ENCODE assay signal across 10 cellular contexts in genomic region chr6:36580184-36580526, GRCh38. TPM values are rescaled to one million over a fixed set of nuclear protein-coding genes. Genes with fewer than 3 reads are reported as not detected.
DNase-seq lines count a peak whose midpoint lies in the region; ATAC-seq, FAIRE-seq and TF ChIP-seq lines count a peak whose summit lies in the region.
"Had no signal": no experiment of that assay in that cellular context is flagged by ENCODE, and none has a peak within 500 bp of the region (broad histone marks: within the 10 kb centered on the region; RNA-seq: fewer than 3 reads in every experiment).

No MANE protein-coding gene starts in this region.

- no peak overlapping the region for H4K8ac ChIP-seq in H9 (replicated peaks; ENCODE audit: insufficient read length, low read depth, low read length)

- H3K4me1 ChIP-seq in H9 (ENCODE audit: insufficient read depth, low read length), result no peaks in the 10 kb centered on the region
- peaks cover 28% of the 10 kb centered on the region for H3K4me1 ChIP-seq in SJCRH30
- peaks cover 21% of the 10 kb centered on the region for H3K4me1 ChIP-seq in keratinocyte (ENCODE audit: control insufficient read depth, extremely low read depth, insufficient read depth, low read length)
- peaks cover 43% of the 10 kb centered on the region for H3K4me1 ChIP-seq in skeletal muscle satellite cell (ENCODE audit: control insufficient read depth, insufficient read depth, low read length)
- H3K4me1 ChIP-seq in foreskin keratinocyte, result peaks cover 12% of the 10 kb centered on the region

- H3K9me1 ChIP-seq in keratinocyte (ENCODE audit: control insufficient read depth, extremely low read depth, insufficient read depth, low read length), result no peaks in the 10 kb centered on the region

- H3K23me2 ChIP-seq in H9 (ENCODE audit: insufficient read length, low read depth, low read length, poor library complexity, severe bottlenecking), result no peaks in the 10 kb centered on the region

- H3K4me1 Mint-ChIP-seq in H9, result peaks cover 6 to 8% of the 10 kb centered on the region in 2 experiments
- peaks cover 8% of the 10 kb centered on the region for H3K4me1 Mint-ChIP-seq in activated naive CD4-positive, alpha-beta T cell treated with anti-CD3 and anti-CD28 coated beads for 36 hours (ENCODE audit: low read depth)

- no peaks in the 10 kb centered on the region for H3K9me3 Mint-ChIP-seq in H9
- H3K9me3 Mint-ChIP-seq in activated naive CD4-positive, alpha-beta T cell treated with anti-CD3 and anti-CD28 coated beads for 36 hours, result no peaks in the 10 kb centered on the region

- no peak overlapping the region for H2BK15ac ChIP-seq in H9 (ENCODE audit: low read depth, low read length)

- no CpG with 5 or more reads among the region's 8 CpGs for WGBS in H9 (ENCODE audit: extremely low coverage, insufficient read length, low lambda C conversion rate)

- H3K36me3 Mint-ChIP-seq in H9 (ENCODE audit: insufficient read depth in 1 of 3, low read depth in 3 of 3), result no peaks in the 10 kb centered on the region
- no peaks in the 10 kb centered on the region for H3K36me3 Mint-ChIP-seq in activated naive CD4-positive, alpha-beta T cell treated with anti-CD3 and anti-CD28 coated beads for 36 hours (ENCODE audit: low read depth)

- TF ChIP-seq CTCF in H9 (conservative IDR thresholded peaks at IDR 0.05), result no peak
- TF ChIP-seq CTCF in keratinocyte (optimal IDR thresholded peaks at IDR 0.05 in 1 of 3, IDR thresholded peaks at IDR 0.05 in 1 of 3, conservative IDR thresholded peaks at IDR 0.05 in 1 of 3; ENCODE audit: extremely low read depth in 1 of 3, insufficient read depth in 2 of 3, low read length in 3 of 3), result no peak
- TF ChIP-seq CTCF in foreskin keratinocyte (conservative IDR thresholded peaks at IDR 0.05), result no peak
- no peak for TF ChIP-seq CTCF in GM10248 (IDR thresholded peaks at IDR 0.05; ENCODE audit: control extremely low read depth, extremely low read depth, low read depth, missing control alignments)

- H3K27ac ChIP-seq in H9 (ENCODE audit: insufficient read length, low read depth, low read length) (no peak overlapping the region), SJCRH30 (peak overlapping the region; percentile 86), keratinocyte (ENCODE audit: control insufficient read depth, insufficient read depth, low read length) (no peak overlapping the region), foreskin keratinocyte (no peak overlapping the region)

- no peak overlapping the region for H2BK120ac ChIP-seq in H9 (ENCODE audit: low read depth, low read length, poor library complexity, severe bottlenecking)

- no peak for DNase-seq in H9
- no peak for DNase-seq in SJCRH30
- no peak for DNase-seq in keratinocyte (ENCODE audit: low read depth, low spot score)
- DNase-seq in activated naive CD4-positive, alpha-beta T cell treated with anti-CD3 and anti-CD28 coated beads for 36 hours, result no peak
- DNase-seq in foreskin keratinocyte, result no peak
- no peak for DNase-seq in kidney glomerular epithelial cell (lab: John Stamatoyannopoulos, UW)
- no peak for DNase-seq in GM10248 (ENCODE audit: extremely low spot score)
- DNase-seq: activated CD8-positive, alpha-beta T cell treated with anti-CD3 and anti-CD28 coated beads, Interleukin-2, amount 10 ng/mL, durations not matched to agents 7 days and 5 days; activated naive CD4-positive, alpha-beta T cell treated with anti-CD3 and anti-CD28 coated beads, Interleukin-2, amount 50 U/mL, for 16 hours had no signal

- no peak overlapping the region for H2BK5ac ChIP-seq in H9 (ENCODE audit: insufficient read length, low read length)

- peak overlapping the region; percentile 72 for H2AFZ ChIP-seq in H9 (ENCODE audit: low read length)
- H2AFZ ChIP-seq in keratinocyte (ENCODE audit: control insufficient read depth, low read length), result peak overlapping the region; percentile 82

- H2BK20ac ChIP-seq in H9 (ENCODE audit: low read depth, low read length, poor library complexity, severe bottlenecking), result no peak overlapping the region

- no peaks in the 10 kb centered on the region for H3K27me3 ChIP-seq in H9 (ENCODE audit: insufficient read depth, low read length)
- no peaks in the 10 kb centered on the region for H3K27me3 ChIP-seq in SJCRH30
- H3K27me3 ChIP-seq in keratinocyte (ENCODE audit: control insufficient read depth, extremely low read depth, insufficient read depth, low read length), result no peaks in the 10 kb centered on the region
- H3K27me3 ChIP-seq in skeletal muscle satellite cell (ENCODE audit: control insufficient read depth, insufficient read depth, low read length), result no peaks in the 10 kb centered on the region
- H3K27me3 ChIP-seq in foreskin keratinocyte, result no peaks in the 10 kb centered on the region

- H3K4me3 Mint-ChIP-seq in H9, result no peak overlapping the region
- no peak overlapping the region for H3K4me3 Mint-ChIP-seq in activated naive CD4-positive, alpha-beta T cell treated with anti-CD3 and anti-CD28 coated beads for 36 hours
- H3K4me3 Mint-ChIP-seq: activated CD8-positive, alpha-beta T cell treated with anti-CD3 and anti-CD28 coated beads, Interleukin-2, amount 10 ng/mL, durations not matched to agents 7 days and 5 days had no signal

- H4K20me1 ChIP-seq in H9 (ENCODE audit: control insufficient read depth, insufficient read depth, insufficient read length) (no peaks in the 10 kb centered on the region), keratinocyte (ENCODE audit: control insufficient read depth, extremely low read depth, insufficient read depth, low read length) (no peaks in the 10 kb centered on the region)

- peak overlapping the region; percentile 82; the same call in 1 of the 2 replicates for H3K14ac ChIP-seq in H9 (ENCODE audit: insufficient read depth, low read length)

- peak overlapping the region in 2 of 3 experiments; percentile 31 to 89; a peak in 2 of 7 replicates for H3K27ac Mint-ChIP-seq in H9
- H3K27ac Mint-ChIP-seq in activated naive CD4-positive, alpha-beta T cell treated with anti-CD3 and anti-CD28 coated beads for 36 hours, result no peak overlapping the region
- H3K27ac Mint-ChIP-seq: activated CD8-positive, alpha-beta T cell treated with anti-CD3 and anti-CD28 coated beads, Interleukin-2, amount 10 ng/mL, durations not matched to agents 7 days and 5 days had no signal

- no peak overlapping the region for H3K9ac ChIP-seq in H9 (ENCODE audit: extremely low read depth, insufficient read length, low read length)
- peak overlapping the region; percentile 10 for H3K9ac ChIP-seq in keratinocyte (ENCODE audit: control insufficient read depth, extremely low read depth, insufficient read depth, low read length)
- H3K9ac ChIP-seq in skeletal muscle satellite cell (ENCODE audit: low read depth, low read length), result peak overlapping the region; percentile 0

- no peak overlapping the region for H3K56ac ChIP-seq in H9 (ENCODE audit: insufficient read length, low read depth, low read length)

- H3K79me1 ChIP-seq in H9 (ENCODE audit: insufficient read depth, low read depth, low read length, poor library complexity, severe bottlenecking), result no peaks in the 10 kb centered on the region

- POLR2A ChIA-PET in GM10248 (lab: Yijun Ruan, JAX), result no interaction called here

- intact Hi-C loops in activated naive CD4-positive, alpha-beta T cell treated with anti-CD3 and anti-CD28 coated beads for 36 hours (cut with micrococcal nuclease), result no loop called here

- CTCF ChIA-PET in activated naive CD4-positive, alpha-beta T cell treated with anti-CD3 and anti-CD28 coated beads for 36 hours (lab: Charles Lee), result interaction anchor here (0.6 to 1.8 kb wide), 3 partner anchors 59 to 121 kb away, joined by 3 read pairs; no protein-coding TSS in a partner anchor
- CTCF ChIA-PET in GM10248 (lab: Yijun Ruan, JAX), result interaction anchor here (1.1 to 1.7 kb wide), 5 partner anchors 14 to 179 kb away, joined by 4 to 8 read pairs (median 4); no protein-coding TSS in a partner anchor

- H3T11ph ChIP-seq in H9 (ENCODE audit: low read length), result no peak overlapping the region

- H3K36me3 ChIP-seq in SJCRH30 (no peaks in the 10 kb centered on the region), keratinocyte (ENCODE audit: control insufficient read depth in 2 of 2, extremely low read depth in 1 of 2, insufficient read depth in 2 of 2, low read length in 2 of 2) (no peaks in the 10 kb centered on the region), skeletal muscle satellite cell (ENCODE audit: insufficient read depth, low read length) (no peaks in the 10 kb centered on the region)

- no peaks in the 10 kb centered on the region for H3K9me3 ChIP-seq in H9 (ENCODE audit: control insufficient read depth, low read depth, low read length)
- no peaks in the 10 kb centered on the region for H3K9me3 ChIP-seq in SJCRH30 (replicated peaks)
- H3K9me3 ChIP-seq in keratinocyte (ENCODE audit: control insufficient read depth, low read depth, low read length), result no peaks in the 10 kb centered on the region
- H3K9me3 ChIP-seq in skeletal muscle satellite cell (replicated peaks; ENCODE audit: low read length), result no peaks in the 10 kb centered on the region

- H4K5ac ChIP-seq in H9 (ENCODE audit: insufficient read length, low read depth, low read length), result no peak overlapping the region

- peak overlapping the region; percentile 69 for H3K18ac ChIP-seq in H9 (ENCODE audit: insufficient read length, low read depth, low read length)

- no peak for FAIRE-seq in keratinocyte (lab: Jason Lieb, UNC)

- H2BK12ac ChIP-seq in H9 (ENCODE audit: insufficient read length, low read depth, low read length), result no peak overlapping the region

- H3K23ac ChIP-seq in H9 (ENCODE audit: insufficient read length, low read depth, low read length), result no peak overlapping the region

- H3K79me2 ChIP-seq in H9 (ENCODE audit: insufficient read depth, low read length) (no peaks in the 10 kb centered on the region), keratinocyte (ENCODE audit: control insufficient read depth, insufficient read depth, low read length) (no peaks in the 10 kb centered on the region)

- H3K4ac ChIP-seq in H9 (ENCODE audit: low read depth, low read length), result no peak overlapping the region

- dilution Hi-C loops in keratinocyte (cut with MboI; ENCODE audit: extremely low pct_ligation_motif_present, low sequenced_read_pairs), result no loop called here

- H3K4me3 ChIP-seq in SJCRH30 (no peak overlapping the region), keratinocyte (ENCODE audit: control insufficient read depth in 2 of 3, extremely low read depth in 1 of 3, insufficient read depth in 2 of 3, low read depth in 1 of 3, low read length in 3 of 3) (no peak overlapping the region), skeletal muscle satellite cell (ENCODE audit: low read length) (no peak overlapping the region)

- no peak overlapping the region for H2AK5ac ChIP-seq in H9 (ENCODE audit: insufficient read length, low read length)

- no peaks in the 10 kb centered on the region; the same call in 1 of the 2 replicates for H3K27me3 Mint-ChIP-seq in H9 (ENCODE audit: low read depth)
- H3K27me3 Mint-ChIP-seq in activated naive CD4-positive, alpha-beta T cell treated with anti-CD3 and anti-CD28 coated beads for 36 hours (ENCODE audit: low read depth), result no peaks in the 10 kb centered on the region

- H4K91ac ChIP-seq in H9 (ENCODE audit: insufficient read length, low read depth, low read length), result no peak overlapping the region

- ATAC-seq in foreskin keratinocyte, result no peak

- no peak overlapping the region for H3K4me2 ChIP-seq in H9 (ENCODE audit: insufficient read depth, insufficient read length, low read length)
- H3K4me2 ChIP-seq in keratinocyte (ENCODE audit: control insufficient read depth, extremely low read depth, insufficient read depth, low read depth, low read length), result peak overlapping the region; percentile 3
- H3K4me2 ChIP-seq in skeletal muscle satellite cell (ENCODE audit: low read length), result peak overlapping the region; percentile 27

RNA-seq across cellular contexts. Expression of gene SRSF3, which starts 14.0 kb away (rescaled TPM):
- total RNA-seq in H9 (2021) (954 and 960 TPM in 2 replicates), foreskin keratinocyte (356 and 421 TPM in 2 replicates)
- 395 and 493 TPM in 2 replicates for total RNA-seq in SJCRH30 (2014; rRNA removed; shearing (Covaris generic))
- polyA plus RNA-seq in keratinocyte (194 to 481 TPM (median 398 TPM) in 3 replicates), foreskin keratinocyte (387 and 470 TPM in 2 replicates)
- polyA plus RNA-seq in keratinocyte (2011; ENCODE audit: low read depth), result 153 TPM
- polyA plus RNA-seq in keratinocyte (2011; cell fraction: cytosol; rRNA removed), result 246 and 325 TPM in 2 replicates
- 255 and 329 TPM in 2 replicates for polyA plus RNA-seq in keratinocyte (2011; cell fraction: nucleus; rRNA removed)
- polyA plus RNA-seq in keratinocyte (2012; ENCODE audit: low replicate concordance), result 149 and 383 TPM in 2 replicates
- polyA minus RNA-seq in keratinocyte, result 45.9 to 202 TPM (median 113 TPM) in 3 replicates
- 38.2 TPM for polyA minus RNA-seq in keratinocyte (2011; cell fraction: cytosol; rRNA and poly(A)+ RNA removed)
- 63.2 and 99.1 TPM in 2 replicates for polyA minus RNA-seq in keratinocyte (2011; cell fraction: nucleus; rRNA and poly(A)+ RNA removed)
- total RNA-seq in skeletal muscle satellite cell (2012; rRNA removed), result 182 and 211 TPM in 2 replicates
- 100 to 1,000 TPM; 250 to 269 TPM for total RNA-seq in activated naive CD4-positive, alpha-beta T cell treated with anti-CD3 and anti-CD28 coated beads for 36 hours

RNA-seq across cellular contexts. Expression of gene STK38, which starts 32.9 kb away (rescaled TPM):
- 17.5 TPM in 2 replicates for total RNA-seq in H9 (2021)
- total RNA-seq in SJCRH30 (2014; rRNA removed; shearing (Covaris generic)), result 26.9 and 27.6 TPM in 2 replicates
- 16.1 to 28.4 TPM (median 24.4 TPM) in 3 replicates for polyA plus RNA-seq in keratinocyte
- polyA plus RNA-seq in keratinocyte (2011; ENCODE audit: low read depth), result 28.7 TPM
- 19.3 and 33.2 TPM in 2 replicates for polyA plus RNA-seq in keratinocyte (2011; cell fraction: cytosol; rRNA removed)
- polyA plus RNA-seq in keratinocyte (2011; cell fraction: nucleus; rRNA removed), result 44.1 and 53.0 TPM in 2 replicates
- polyA plus RNA-seq in keratinocyte (2012; ENCODE audit: low replicate concordance), result 25.6 and 26.2 TPM in 2 replicates
- 11.6 to 19.2 TPM (median 13.8 TPM) in 3 replicates for polyA minus RNA-seq in keratinocyte
- polyA minus RNA-seq in keratinocyte (2011; cell fraction: cytosol; rRNA and poly(A)+ RNA removed), result 9.2 TPM
- polyA minus RNA-seq in keratinocyte (2011; cell fraction: nucleus; rRNA and poly(A)+ RNA removed), result 12.9 and 26.6 TPM in 2 replicates
- total RNA-seq in skeletal muscle satellite cell (2012; rRNA removed), result 11.2 and 13.8 TPM in 2 replicates
- 10 to 100 TPM; 23.6 to 24.4 TPM for total RNA-seq in activated naive CD4-positive, alpha-beta T cell treated with anti-CD3 and anti-CD28 coated beads for 36 hours
- 28.2 and 29.0 TPM in 2 replicates for total RNA-seq in foreskin keratinocyte
- polyA plus RNA-seq in foreskin keratinocyte, result 13.1 and 15.3 TPM in 2 replicates
